ENCODE assay signal across 14 cellular contexts in genomic region chr3:100384735-100385134, GRCh38. TPM values are rescaled to one million over a fixed set of nuclear protein-coding genes. Genes with fewer than 3 reads are reported as not detected.
DNase-seq lines count a peak whose midpoint lies in the region; ATAC-seq, FAIRE-seq and TF ChIP-seq lines count a peak whose summit lies in the region.
"Had no signal": no experiment of that assay in that cellular context is flagged by ENCODE, and none has a peak within 500 bp of the region (broad histone marks: within the 10 kb centered on the region; RNA-seq: fewer than 3 reads in every experiment).

No MANE protein-coding gene starts in this region.

- ATAC-seq in T-helper 17 cell (no peak), GM21528 (IDR thresholded peaks at IDR 0.05; ENCODE audit: low FRiP score, unreplicated experiment) (no peak), HG02588 (IDR thresholded peaks at IDR 0.05; ENCODE audit: unreplicated experiment) (no peak)

- H3K27ac Mint-ChIP-seq in T-helper 17 cell = peak overlapping the region; percentile 78
- peak overlapping the region; percentile 82 for H3K27ac Mint-ChIP-seq in osteocyte (ENCODE audit: unreplicated experiment)
- H3K27ac Mint-ChIP-seq: IgD-negative memory B cell had no signal

- DNase-seq in AG08396 (ENCODE audit: low spot score) = peak; percentile 41
- DNase-seq in T-helper 17 cell = no peak
- DNase-seq in fibroblast of peridontal ligament (ENCODE audit: extremely low read depth) = peak; percentile 74
- DNase-seq in osteocyte (ENCODE audit: extremely low spot score, unreplicated experiment) = no peak
- no peak for DNase-seq in D721Med (ENCODE audit: insufficient read length, low spot score)
- DNase-seq: MV-4-11, NCI-H146, NCI-H2081 treated with DMSO at 0.1 percent for 48 hours, NCI-H2227 treated with DMSO at 0.1 percent for 48 hours, NCI-H526, SIG-M5 had no signal

- H3K4me3 Mint-ChIP-seq in T-helper 17 cell = no peak overlapping the region
- no peak overlapping the region for H3K4me3 Mint-ChIP-seq in osteocyte (ENCODE audit: unreplicated experiment)
- H3K4me3 Mint-ChIP-seq: IgD-negative memory B cell had no signal

- H3K9me3 Mint-ChIP-seq in osteocyte (ENCODE audit: unreplicated experiment) = peaks cover 9% of the 10 kb centered on the region

- no peak for FAIRE-seq in D721Med (lab: Jason Lieb, UNC)

- H3K27me3 Mint-ChIP-seq in T-helper 17 cell (no peaks in the 10 kb centered on the region), osteocyte (ENCODE audit: unreplicated experiment) (no peaks in the 10 kb centered on the region)
- H3K27me3 Mint-ChIP-seq: IgD-negative memory B cell had no signal

- H3K4me1 Mint-ChIP-seq in T-helper 17 cell = peaks cover 15% of the 10 kb centered on the region
- peaks cover 44% of the 10 kb centered on the region for H3K4me1 Mint-ChIP-seq in osteocyte (ENCODE audit: unreplicated experiment)

- peaks cover 13% of the 10 kb centered on the region for H3K36me3 Mint-ChIP-seq in T-helper 17 cell (ENCODE audit: low read depth)
- H3K36me3 Mint-ChIP-seq in osteocyte (ENCODE audit: unreplicated experiment) = peaks cover 33% of the 10 kb centered on the region

- TF ChIP-seq CTCF in osteocyte (IDR thresholded peaks at IDR 0.05) = no peak
- no peak for TF ChIP-seq CTCF in D721Med (IDR thresholded peaks at IDR 0.05; ENCODE audit: insufficient read depth, missing control alignments)

- no peaks in the 10 kb centered on the region for H3K9me3 ChIP-seq in T-helper 17 cell (ENCODE audit: control insufficient read depth, low read length, poor library complexity, severe bottlenecking)

RNA-seq across cellular contexts. Expression of gene TOMM70, which starts 16.2 kb away (rescaled TPM):
- total RNA-seq in T-helper 17 cell = 10 to 100 TPM; 23.6 to 26.4 TPM
- 36.3 and 38.0 TPM in 2 replicates for total RNA-seq in osteocyte

RNA-seq across cellular contexts. Expression of gene LNP1, which starts 16.6 kb away (rescaled TPM):
- total RNA-seq in T-helper 17 cell (under 1 TPM; 0.70 to 0.96 TPM), osteocyte (2.4 and 2.7 TPM in 2 replicates)

RNA-seq across cellular contexts. Expression of gene NIT2, which starts 50.2 kb away (rescaled TPM):
- 10 to 100 TPM; 24.0 to 30.1 TPM for total RNA-seq in T-helper 17 cell
- 46.3 and 47.4 TPM in 2 replicates for total RNA-seq in osteocyte

Comparison
In these comparisons a context has a peak if more than half of its experiments do, and no peak if none do; other contexts are left out.
1. DNase-seq: peak in AG08396 (single experiment) and fibroblast of peridontal ligament (single experiment); none in T-helper 17 cell (0 of 3), osteocyte (single experiment) and D721Med (single experiment).